Comparison of ENCODE assay signal across 16 cellular contexts in genomic region chr12:69898236-69898635, GRCh38.
DNase-seq lines count a peak whose midpoint lies in the region; ATAC-seq, FAIRE-seq and TF ChIP-seq lines count a peak whose summit lies in the region.
"Had no signal": no experiment of that assay in that cellular context is flagged by ENCODE, and none has a peak within 500 bp of the region (broad histone marks: within the 10 kb centered on the region; RNA-seq: fewer than 3 reads in every experiment).

No MANE protein-coding gene starts in this region.

- CTCF ChIA-PET in AG04449 (lab: Yijun Ruan, JAX): interaction anchor here (1.6 to 1.7 kb wide), 3 partner anchors 19 to 681 kb away, joined by 5 to 11 read pairs (median 7); no protein-coding TSS in a partner anchor

- H3K79me2 ChIP-seq in Karpas-422 (ENCODE audit: low read length): no peaks in the 10 kb centered on the region

- FAIRE-seq in bronchial epithelial cell (lab: Jason Lieb, UNC): no peak
- FAIRE-seq: A204.1 had no signal

- H3K4me1 ChIP-seq in Karpas-422 (ENCODE audit: low read length): peaks cover 61% of the 10 kb centered on the region

- POLR2A ChIA-PET in AG04449 (lab: Yijun Ruan, JAX): no interaction called here

- H3K9ac ChIP-seq in Karpas-422 (ENCODE audit: low read length): peak overlapping the region; percentile 9; the same call in 1 of the 2 replicates

- H3K36me3 ChIP-seq in Karpas-422 (ENCODE audit: insufficient read depth, low read length) (no peaks in the 10 kb centered on the region; the same call in 1 of the 2 replicates), bronchial epithelial cell (ENCODE audit: control insufficient read depth, insufficient read depth, low read length) (no peaks in the 10 kb centered on the region), kidney epithelial cell (ENCODE audit: control insufficient read depth, insufficient read depth, low read length) (no peaks in the 10 kb centered on the region)
- H3K36me3 ChIP-seq: vagina had no signal

- H3K27me3 ChIP-seq in Karpas-422 (ENCODE audit: low read length) (no peaks in the 10 kb centered on the region), bronchial epithelial cell (ENCODE audit: control insufficient read depth, insufficient read depth, low read length) (no peaks in the 10 kb centered on the region), kidney epithelial cell (ENCODE audit: control insufficient read depth, insufficient read depth, low read length) (no peaks in the 10 kb centered on the region)
- H3K27me3 ChIP-seq: vagina had no signal

- H3K9me2 ChIP-seq in Karpas-422 (replicated peaks; ENCODE audit: insufficient read depth, low read length): no peaks in the 10 kb centered on the region

- H4K20me1 ChIP-seq in Karpas-422 (ENCODE audit: insufficient read depth, low read depth, low read length): no peaks in the 10 kb centered on the region

- peak overlapping the region; percentile 12; the same call in 1 of the 2 replicates for H2AFZ ChIP-seq in Karpas-422 (ENCODE audit: low read length)

- no peak overlapping the region; the same call in 1 of the 2 replicates for H3K27ac ChIP-seq in Karpas-422 (ENCODE audit: low read length)
- H3K27ac ChIP-seq: vagina had no signal

- DNase-seq in AG04449 (ENCODE audit: low read depth, low spot score): peak; percentile 44
- DNase-seq in Karpas-422: no peak
- peak; percentile 52 for DNase-seq in bronchial epithelial cell (ENCODE audit: low read depth)
- peak; percentile 10 for DNase-seq in kidney epithelial cell (ENCODE audit: low read depth)
- DNase-seq in NCI-H187 treated with DMSO at 0.1 percent for 48 hours (lab: John Stamatoyannopoulos, UW): no peak
- DNase-seq: activated CD4-positive, CD25-positive, alpha-beta regulatory T cell; erythroblast; NCI-H1048; NCI-H345; stimulated activated CD4-positive, alpha-beta T cell treated with anti-CD3 and anti-CD28 coated beads, Interleukin-4, amount 100 ng/mL, for 4 hours had no signal

- H3K9me3 ChIP-seq in Karpas-422 (ENCODE audit: low read length): no peaks in the 10 kb centered on the region
- H3K9me3 ChIP-seq: vagina had no signal

- TF ChIP-seq CTCF in AG04449 (IDR thresholded peaks at IDR 0.05; ENCODE audit: insufficient read depth, low read length, missing control alignments) (no peak), bronchial epithelial cell (IDR thresholded peaks at IDR 0.05; ENCODE audit: insufficient read depth, low read length, severe bottlenecking) (no peak), kidney epithelial cell (IDR thresholded peaks at IDR 0.05; ENCODE audit: insufficient read depth, low read length, poor library complexity, severe bottlenecking) (no peak)

- no peak overlapping the region for H3K4me2 ChIP-seq in Karpas-422 (ENCODE audit: low read depth, low read length, poor library complexity, severe bottlenecking)

- ATAC-seq in HG03439 (IDR thresholded peaks at IDR 0.05; ENCODE audit: unreplicated experiment): no peak
- ATAC-seq in HG03457 (IDR thresholded peaks at IDR 0.05; ENCODE audit: unreplicated experiment): no peak
- ATAC-seq in HG03095 (IDR thresholded peaks at IDR 0.05; ENCODE audit: unreplicated experiment): no peak
- ATAC-seq: stimulated activated effector memory CD8-positive, alpha-beta T cell treated with anti-CD3 and anti-CD28 coated beads, Interleukin-12 subunit alpha, Interleukin-12 subunit beta, amount 100 ng/mL, for 72 hours had no signal

- H3K4me3 ChIP-seq in AG04449 (ENCODE audit: low read depth, low read length) (no peak overlapping the region), Karpas-422 (ENCODE audit: low read length) (no peak overlapping the region), bronchial epithelial cell (ENCODE audit: low read depth, low read length) (no peak overlapping the region), kidney epithelial cell (ENCODE audit: low read depth, low read length) (no peak overlapping the region)
- H3K4me3 ChIP-seq: vagina had no signal

Comparison
In these comparisons a context has a peak if more than half of its experiments do, and no peak if none do; other contexts are left out.
1. DNase-seq: peak in AG04449 (single experiment), bronchial epithelial cell (single experiment) and kidney epithelial cell (single experiment); none in Karpas-422 (single experiment) and NCI-H187 treated with DMSO at 0.1 percent for 48 hours (single experiment).